Comparison of ENCODE assay signal across 35 cellular contexts in genomic region chr6:27994616-27995015, GRCh38. TPM values are rescaled to one million over a fixed set of nuclear protein-coding genes. Genes with fewer than 3 reads are reported as not detected.
"Had no signal": no experiment of that assay in that cellular context is flagged by ENCODE, and none has a peak within 500 bp of the region (broad histone marks: within the 10 kb centered on the region; RNA-seq: fewer than 3 reads in every experiment).

No MANE protein-coding gene starts in this region.

- ATAC-seq: activated T-cell treated with anti-CD3 and anti-CD28 coated beads, Interleukin-2, amount 50 U/mL, for 4 hours; K562; PC-3; SK-N-SH treated with all-trans-retinoic acid at 6 μM for 48 hours; T-cell; T-helper 17 cell had no signal

- H3K36me3 ChIP-seq: ascending aorta, cardiac muscle cell, Peyer's patch, SJSA1 had no signal

- H3K4me1 ChIP-seq: ascending aorta, Peyer's patch, SJSA1 had no signal

- H3K27ac ChIP-seq: ascending aorta, cardiac muscle cell, Peyer's patch, SJSA1, VCaP had no signal

- H3K9me3 ChIP-seq: ascending aorta, Peyer's patch, SJSA1 had no signal

- DNase-seq: activated B cell treated with CpG ODN at 0.5 μM for 24 hours; activated CD4-positive, alpha-beta memory T cell treated with anti-CD3 and anti-CD28 coated beads for 36 hours; activated CD4-positive, alpha-beta T cell treated with anti-CD3 and anti-CD28 coated beads for 4 hours; activated CD4-positive, alpha-beta T cell treated with anti-CD3 and anti-CD28 coated beads, Interleukin-2, amount 50 U/mL, for 1 hour; activated CD4-positive, CD25-positive, alpha-beta regulatory T cell treated with anti-CD3 and anti-CD28 coated beads, Interleukin-2, amount 50 U/mL, for 72 hours; activated CD8-positive, alpha-beta memory T cell treated with anti-CD3 and anti-CD28 coated beads, Interleukin-2, amount 50 U/mL, for 4 hours; activated gamma-delta T cell treated with Interleukin-2 at 50 U/mL for 16 hours; activated naive CD4-positive, alpha-beta T cell treated with anti-CD3 and anti-CD28 coated beads for 36 hours; activated naive CD8-positive, alpha-beta T cell treated with anti-CD3 and anti-CD28 coated beads for 36 hours; activated T-cell treated with anti-CD3 and anti-CD28 coated beads for 4 hours; activated T-cell treated with anti-CD3 and anti-CD28 coated beads, Interleukin-2, amount 50 U/mL, for 4 hours; amygdala; NCI-H1048; NCI-H1105 treated with DMSO at 0.1 percent for 48 hours; NCI-H1436; NCI-H1694; NCI-H1930; NCI-H345; NCI-H524 treated with DMSO at 0.1 percent for 48 hours; PC-3; Peyer's patch; RPMI8226; SHP77 treated with DMSO at 0.1 percent for 48 hours; T-cell; T-helper 17 cell; T-helper 9 cell had no signal

- H3K27me3 ChIP-seq: ascending aorta, Peyer's patch, SJSA1 had no signal

- H3K4me3 ChIP-seq: ascending aorta, cardiac muscle cell, K562, Peyer's patch, SJSA1 had no signal

RNA-seq across cellular contexts. Expression of gene OR2B6, which starts 37.6 kb away (rescaled TPM):
- total RNA-seq: activated B cell treated with CpG ODN at 0.5 μM for 24 hours; activated CD4-positive, alpha-beta memory T cell treated with anti-CD3 and anti-CD28 coated beads for 36 hours; activated naive CD4-positive, alpha-beta T cell treated with anti-CD3 and anti-CD28 coated beads for 36 hours; activated naive CD8-positive, alpha-beta T cell treated with anti-CD3 and anti-CD28 coated beads for 36 hours; activated T-cell treated with anti-CD3 and anti-CD28 coated beads, Interleukin-2, amount 50 U/mL, for 4 hours; activated T-helper 1 cell treated with anti-CD3 and anti-CD28 coated beads, Interleukin-12 subunit alpha, Interleukin-12 subunit beta, Interleukin-2, Interleukin-4 antibody, amounts not matched to agents 30 ng/mL and 10 ng/mL and 1 ng/mL, durations not matched to agents 14 hours and 24 hours and 36 hours; ascending aorta; cardiac muscle cell; MCF 10A; PC-3; Peyer's patch; SJSA1; T-cell had no signal
- polyA plus RNA-seq: adipose tissue, cardiac muscle cell had no signal
